Comparison of ENCODE assay signal across 13 cellular contexts in the genomic region with DNA sequence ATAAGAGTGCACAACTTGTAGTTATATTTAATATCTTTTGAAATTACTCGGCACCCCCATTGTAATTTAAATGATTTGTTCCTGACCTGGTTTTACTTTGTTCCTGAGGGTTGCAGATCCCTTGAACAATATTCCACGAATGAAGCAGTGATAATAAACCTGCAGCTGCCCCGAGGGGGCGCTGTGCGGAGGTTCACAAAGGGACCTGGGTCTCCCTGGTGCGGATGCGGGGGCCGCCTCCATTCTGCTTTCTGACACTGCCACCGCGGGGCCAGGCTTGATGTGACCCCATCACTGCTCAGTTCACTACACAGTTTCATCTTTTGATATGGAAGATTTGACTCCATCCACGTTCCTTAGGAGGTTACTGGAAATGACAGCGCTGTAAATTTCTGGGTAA.
DNase-seq lines count a peak whose midpoint lies in the region; ATAC-seq and TF ChIP-seq lines count a peak whose summit lies in the region.
"Had no signal": no experiment of that assay in that cellular context is flagged by ENCODE, and none has a peak within 500 bp of the region (broad histone marks: within the 10 kb centered on the region; RNA-seq: fewer than 3 reads in every experiment).

No MANE protein-coding gene starts in this region.

- peaks cover 19% of the 10 kb centered on the region for H3K27me3 ChIP-seq in brain microvascular endothelial cell (replicated peaks)

- in situ Hi-C loops in brain microvascular endothelial cell (cut with HindIII; ENCODE audit: low pct_ligation_motif_present, low sequenced_read_pairs) = no loop called here

- H3K4me3 ChIP-seq in GM12865 (ENCODE audit: low read depth, low read length) = no peak overlapping the region
- no peak overlapping the region for H3K4me3 ChIP-seq in brain microvascular endothelial cell (ENCODE audit: low read depth, low read length)
- H3K4me3 ChIP-seq: coronary artery, lower lobe of right lung had no signal

- no peak overlapping the region for H3K27ac Mint-ChIP-seq in mesothelial cell of epicardium
- H3K27ac Mint-ChIP-seq: IgD-negative memory B cell had no signal

- H3K27ac ChIP-seq in brain microvascular endothelial cell = no peak overlapping the region
- H3K27ac ChIP-seq: coronary artery, lower lobe of right lung had no signal

- no peaks in the 10 kb centered on the region for H3K4me1 Mint-ChIP-seq in mesothelial cell of epicardium
- H3K4me1 Mint-ChIP-seq: IgD-negative memory B cell had no signal

- no peaks in the 10 kb centered on the region for H3K36me3 Mint-ChIP-seq in mesothelial cell of epicardium

- H3K4me3 Mint-ChIP-seq in mesothelial cell of epicardium = no peak overlapping the region

- H3K27me3 Mint-ChIP-seq in mesothelial cell of epicardium (ENCODE audit: low read depth) = peaks cover 70% of the 10 kb centered on the region

- H3K36me3 ChIP-seq in brain microvascular endothelial cell (replicated peaks) = no peaks in the 10 kb centered on the region
- H3K36me3 ChIP-seq: lower lobe of right lung had no signal

- ATAC-seq in GM19463 (IDR thresholded peaks at IDR 0.05; ENCODE audit: unreplicated experiment) = no peak
- ATAC-seq: lower lobe of right lung had no signal

- no peaks in the 10 kb centered on the region for H3K9me3 Mint-ChIP-seq in mesothelial cell of epicardium
- H3K9me3 Mint-ChIP-seq: IgD-negative memory B cell had no signal

- DNase-seq in DMS53 (lab: John Stamatoyannopoulos, UW) = peak; percentile 1
- no peak for DNase-seq in DMS53 treated with DMSO at 0.1 percent for 48 hours (lab: John Stamatoyannopoulos, UW; ENCODE audit: unreplicated experiment)
- no peak for DNase-seq in GM12865 (ENCODE audit: low read depth)
- DNase-seq in brain microvascular endothelial cell = no peak
- DNase-seq in mesothelial cell of epicardium (ENCODE audit: low spot score in 2 of 2, unreplicated experiment in 2 of 2) = no peak
- no peak for DNase-seq in RPMI8226
- DNase-seq in midbrain (lab: John Stamatoyannopoulos, UW) = no peak
- DNase-seq: 8988T, activated gamma-delta T cell treated with Interleukin-2 at 50 U/mL for 16 hours, lower lobe of right lung had no signal

- TF ChIP-seq CTCF in GM12865 (IDR thresholded peaks at IDR 0.05; ENCODE audit: insufficient read depth, low read depth, low read length, missing control alignments) (peak; percentile 10), brain microvascular endothelial cell (IDR thresholded peaks at IDR 0.05; ENCODE audit: low read depth, low read length, missing control alignments) (peak; percentile 55), mesothelial cell of epicardium (IDR thresholded peaks at IDR 0.05; ENCODE audit: unreplicated experiment) (peak; percentile 45)
